ENCODE assay signal across 1 cellular context in the genomic region with DNA sequence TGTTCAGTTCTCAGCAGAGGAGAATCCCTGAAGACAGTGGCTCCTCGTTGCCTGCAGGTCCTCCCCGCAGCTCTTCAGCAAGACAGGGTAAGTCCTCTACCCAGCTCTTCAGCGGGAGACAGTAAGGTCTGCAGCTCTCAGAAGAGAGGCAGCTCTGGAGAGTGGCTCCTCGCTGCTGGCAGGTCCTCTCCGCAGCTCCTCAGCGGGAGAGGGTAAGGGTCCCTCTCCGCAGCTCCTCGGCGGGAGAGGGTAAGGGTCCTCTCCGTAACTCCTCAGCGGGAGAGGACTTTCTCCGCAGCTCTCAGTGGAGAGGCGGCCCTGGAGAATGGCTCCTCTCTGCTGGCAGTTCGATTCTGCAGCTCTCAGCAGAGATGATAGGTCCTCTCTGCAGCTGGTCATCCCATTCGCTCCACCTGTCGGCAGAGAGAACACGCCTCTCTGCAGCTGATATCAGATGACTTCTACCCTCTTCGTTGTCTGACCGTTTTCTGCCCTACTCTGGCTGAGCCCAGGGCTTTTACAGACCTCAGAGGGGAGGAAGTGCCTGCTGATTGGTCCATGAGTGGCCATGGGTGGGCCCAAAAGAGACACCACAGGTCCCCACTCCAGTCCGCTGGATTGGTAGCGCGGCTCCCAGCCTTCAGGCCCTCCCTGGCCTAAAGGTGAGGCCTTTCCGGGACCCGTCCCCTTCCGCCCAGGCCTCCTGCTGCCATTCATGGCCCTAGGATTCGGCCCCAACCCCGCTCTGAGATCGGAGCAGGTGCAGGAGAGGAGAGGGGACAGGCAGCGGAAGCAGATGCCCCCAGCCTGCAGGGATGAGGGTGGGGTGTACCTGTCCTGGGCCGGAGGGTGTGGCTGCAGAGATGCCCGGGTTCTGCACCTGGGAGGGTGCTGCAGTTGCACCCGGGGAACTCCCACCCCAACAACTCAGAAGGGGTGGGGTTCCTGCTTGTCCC.
A peak's percentile ranks its signal among the peaks of the same experiment; 100 is the strongest.
TF ChIP-seq lines count a peak whose summit lies in the region.

No MANE protein-coding gene starts in this region.

TF ChIP-seq in HepG2, 621 proteins besides CTCF, POLR2A, EP300 and RAD21 (continued from another document and continues in another):
- TF ChIP-seq, protein P1, sequence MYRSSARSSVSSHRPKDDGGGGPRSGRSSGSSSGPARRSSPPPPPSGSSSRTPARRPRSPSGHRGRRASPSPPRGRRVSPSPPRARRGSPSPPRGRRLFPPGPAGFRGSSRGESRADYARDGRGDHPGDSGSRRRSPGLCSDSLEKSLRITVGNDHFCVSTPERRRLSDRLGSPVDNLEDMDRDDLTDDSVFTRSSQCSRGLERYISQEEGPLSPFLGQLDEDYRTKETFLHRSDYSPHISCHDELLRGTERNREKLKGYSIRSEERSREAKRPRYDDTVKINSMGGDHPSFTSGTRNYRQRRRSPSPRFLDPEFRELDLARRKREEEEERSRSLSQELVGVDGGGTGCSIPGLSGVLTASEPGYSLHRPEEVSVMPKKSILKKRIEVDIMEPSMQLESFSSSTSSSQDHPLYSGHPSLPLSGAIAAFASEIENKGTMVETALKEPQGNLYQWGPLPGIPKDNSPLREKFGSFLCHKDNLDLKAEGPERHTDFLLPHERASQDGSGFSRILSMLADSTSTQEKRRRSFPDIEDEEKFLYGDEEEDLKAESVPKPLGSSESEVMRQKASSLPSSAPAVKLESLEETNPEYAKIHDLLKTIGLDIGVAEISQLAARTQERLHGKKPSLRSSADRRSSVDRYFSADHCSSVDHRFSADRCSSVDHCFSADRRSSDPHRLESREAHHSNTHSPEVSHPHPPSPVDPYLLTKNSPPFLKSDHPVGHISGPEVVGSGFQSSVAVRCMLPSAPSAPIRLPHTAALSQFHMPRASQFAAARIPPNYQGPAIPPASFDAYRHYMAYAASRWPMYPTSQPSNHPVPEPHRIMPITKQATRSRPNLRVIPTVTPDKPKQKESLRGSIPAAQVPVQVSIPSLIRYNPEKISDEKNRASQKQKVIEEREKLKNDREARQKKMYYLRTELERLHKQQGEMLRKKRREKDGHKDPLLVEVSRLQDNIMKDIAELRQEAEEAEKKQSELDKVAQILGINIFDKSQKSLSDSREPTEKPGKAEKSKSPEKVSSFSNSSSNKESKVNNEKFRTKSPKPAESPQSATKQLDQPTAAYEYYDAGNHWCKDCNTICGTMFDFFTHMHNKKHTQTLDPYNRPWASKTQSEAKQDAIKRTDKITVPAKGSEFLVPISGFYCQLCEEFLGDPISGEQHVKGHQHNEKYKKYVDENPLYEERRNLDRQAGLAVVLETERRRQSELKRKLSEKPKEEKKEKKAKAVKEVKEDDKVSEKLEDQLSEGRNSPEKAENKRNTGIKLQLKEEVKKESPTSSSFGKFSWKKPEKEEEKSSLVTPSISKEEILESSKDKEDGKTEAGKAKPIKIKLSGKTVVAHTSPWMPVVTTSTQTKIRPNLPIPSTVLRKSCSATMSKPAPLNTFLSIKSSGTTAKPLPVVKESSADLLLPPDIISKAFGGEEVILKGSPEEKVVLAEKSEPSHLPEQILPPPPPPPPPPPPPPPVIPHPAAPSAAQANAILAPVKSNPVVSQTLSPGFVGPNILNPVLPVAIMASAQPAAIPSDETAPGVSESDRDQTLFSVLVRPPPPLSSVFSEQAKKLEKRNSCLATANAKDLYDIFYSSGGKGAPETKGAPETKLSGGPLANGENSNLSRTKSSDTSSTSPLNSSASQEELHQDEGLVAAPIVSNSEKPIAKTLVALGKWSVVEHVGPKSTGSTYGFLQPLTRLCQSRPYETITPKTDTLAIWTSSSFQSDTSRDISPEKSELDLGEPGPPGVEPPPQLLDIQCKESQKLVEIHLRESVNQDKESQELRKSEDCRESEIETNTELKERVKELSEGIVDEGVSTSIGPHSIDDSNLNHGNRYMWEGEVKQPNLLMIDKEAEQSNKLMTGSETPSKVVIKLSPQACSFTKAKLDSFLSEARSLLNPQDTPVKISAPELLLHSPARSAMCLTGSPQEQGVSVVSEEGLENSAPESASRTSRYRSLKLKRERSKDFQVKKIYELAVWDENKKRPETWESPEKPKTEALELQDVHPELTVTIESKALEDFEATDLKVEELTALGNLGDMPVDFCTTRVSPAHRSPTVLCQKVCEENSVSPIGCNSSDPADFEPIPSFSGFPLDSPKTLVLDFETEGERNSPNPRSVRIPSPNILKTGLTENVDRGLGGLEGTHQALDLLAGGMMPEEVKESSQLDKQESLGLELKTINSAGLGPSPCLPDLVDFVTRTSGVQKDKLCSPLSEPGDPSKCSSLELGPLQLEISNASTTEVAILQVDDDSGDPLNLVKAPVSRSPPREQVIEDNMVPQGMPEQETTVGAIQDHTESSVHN (CRISPR knock-in tag; IDR thresholded peaks at IDR 0.05) = no peak
- TF ChIP-seq, protein P2, sequence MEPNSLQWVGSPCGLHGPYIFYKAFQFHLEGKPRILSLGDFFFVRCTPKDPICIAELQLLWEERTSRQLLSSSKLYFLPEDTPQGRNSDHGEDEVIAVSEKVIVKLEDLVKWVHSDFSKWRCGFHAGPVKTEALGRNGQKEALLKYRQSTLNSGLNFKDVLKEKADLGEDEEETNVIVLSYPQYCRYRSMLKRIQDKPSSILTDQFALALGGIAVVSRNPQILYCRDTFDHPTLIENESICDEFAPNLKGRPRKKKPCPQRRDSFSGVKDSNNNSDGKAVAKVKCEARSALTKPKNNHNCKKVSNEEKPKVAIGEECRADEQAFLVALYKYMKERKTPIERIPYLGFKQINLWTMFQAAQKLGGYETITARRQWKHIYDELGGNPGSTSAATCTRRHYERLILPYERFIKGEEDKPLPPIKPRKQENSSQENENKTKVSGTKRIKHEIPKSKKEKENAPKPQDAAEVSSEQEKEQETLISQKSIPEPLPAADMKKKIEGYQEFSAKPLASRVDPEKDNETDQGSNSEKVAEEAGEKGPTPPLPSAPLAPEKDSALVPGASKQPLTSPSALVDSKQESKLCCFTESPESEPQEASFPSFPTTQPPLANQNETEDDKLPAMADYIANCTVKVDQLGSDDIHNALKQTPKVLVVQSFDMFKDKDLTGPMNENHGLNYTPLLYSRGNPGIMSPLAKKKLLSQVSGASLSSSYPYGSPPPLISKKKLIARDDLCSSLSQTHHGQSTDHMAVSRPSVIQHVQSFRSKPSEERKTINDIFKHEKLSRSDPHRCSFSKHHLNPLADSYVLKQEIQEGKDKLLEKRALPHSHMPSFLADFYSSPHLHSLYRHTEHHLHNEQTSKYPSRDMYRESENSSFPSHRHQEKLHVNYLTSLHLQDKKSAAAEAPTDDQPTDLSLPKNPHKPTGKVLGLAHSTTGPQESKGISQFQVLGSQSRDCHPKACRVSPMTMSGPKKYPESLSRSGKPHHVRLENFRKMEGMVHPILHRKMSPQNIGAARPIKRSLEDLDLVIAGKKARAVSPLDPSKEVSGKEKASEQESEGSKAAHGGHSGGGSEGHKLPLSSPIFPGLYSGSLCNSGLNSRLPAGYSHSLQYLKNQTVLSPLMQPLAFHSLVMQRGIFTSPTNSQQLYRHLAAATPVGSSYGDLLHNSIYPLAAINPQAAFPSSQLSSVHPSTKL (CRISPR knock-in tag; IDR thresholded peaks at IDR 0.05) = peak; percentile 58
- TF ChIP-seq SIN3A (IDR thresholded peaks at IDR 0.05; ENCODE audit: borderline replicate concordance, low read depth, low read length) = peak; percentile 57; the same call in 1 of the 2 replicates
- TF ChIP-seq ZNF367 (CRISPR knock-in tag; IDR thresholded peaks at IDR 0.05; ENCODE audit: borderline replicate concordance) = no peak
- TF ChIP-seq, protein P3, sequence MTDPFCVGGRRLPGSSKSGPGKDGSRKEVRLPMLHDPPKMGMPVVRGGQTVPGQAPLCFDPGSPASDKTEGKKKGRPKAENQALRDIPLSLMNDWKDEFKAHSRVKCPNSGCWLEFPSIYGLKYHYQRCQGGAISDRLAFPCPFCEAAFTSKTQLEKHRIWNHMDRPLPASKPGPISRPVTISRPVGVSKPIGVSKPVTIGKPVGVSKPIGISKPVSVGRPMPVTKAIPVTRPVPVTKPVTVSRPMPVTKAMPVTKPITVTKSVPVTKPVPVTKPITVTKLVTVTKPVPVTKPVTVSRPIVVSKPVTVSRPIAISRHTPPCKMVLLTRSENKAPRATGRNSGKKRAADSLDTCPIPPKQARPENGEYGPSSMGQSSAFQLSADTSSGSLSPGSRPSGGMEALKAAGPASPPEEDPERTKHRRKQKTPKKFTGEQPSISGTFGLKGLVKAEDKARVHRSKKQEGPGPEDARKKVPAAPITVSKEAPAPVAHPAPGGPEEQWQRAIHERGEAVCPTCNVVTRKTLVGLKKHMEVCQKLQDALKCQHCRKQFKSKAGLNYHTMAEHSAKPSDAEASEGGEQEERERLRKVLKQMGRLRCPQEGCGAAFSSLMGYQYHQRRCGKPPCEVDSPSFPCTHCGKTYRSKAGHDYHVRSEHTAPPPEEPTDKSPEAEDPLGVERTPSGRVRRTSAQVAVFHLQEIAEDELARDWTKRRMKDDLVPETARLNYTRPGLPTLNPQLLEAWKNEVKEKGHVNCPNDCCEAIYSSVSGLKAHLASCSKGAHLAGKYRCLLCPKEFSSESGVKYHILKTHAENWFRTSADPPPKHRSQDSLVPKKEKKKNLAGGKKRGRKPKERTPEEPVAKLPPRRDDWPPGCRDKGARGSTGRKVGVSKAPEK (CRISPR knock-in tag; IDR thresholded peaks at IDR 0.05; ENCODE audit: borderline replicate concordance) = no peak; the same call in 1 of the 2 replicates
- TF ChIP-seq, protein P4, sequence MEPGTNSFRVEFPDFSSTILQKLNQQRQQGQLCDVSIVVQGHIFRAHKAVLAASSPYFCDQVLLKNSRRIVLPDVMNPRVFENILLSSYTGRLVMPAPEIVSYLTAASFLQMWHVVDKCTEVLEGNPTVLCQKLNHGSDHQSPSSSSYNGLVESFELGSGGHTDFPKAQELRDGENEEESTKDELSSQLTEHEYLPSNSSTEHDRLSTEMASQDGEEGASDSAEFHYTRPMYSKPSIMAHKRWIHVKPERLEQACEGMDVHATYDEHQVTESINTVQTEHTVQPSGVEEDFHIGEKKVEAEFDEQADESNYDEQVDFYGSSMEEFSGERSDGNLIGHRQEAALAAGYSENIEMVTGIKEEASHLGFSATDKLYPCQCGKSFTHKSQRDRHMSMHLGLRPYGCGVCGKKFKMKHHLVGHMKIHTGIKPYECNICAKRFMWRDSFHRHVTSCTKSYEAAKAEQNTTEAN (CRISPR knock-in tag; conservative IDR thresholded peaks at IDR 0.05) = no peak
- 0 out of 2 replicates have a peak, but pooled peaks have one; percentile 51 for TF ChIP-seq CC2D1A (CRISPR knock-in tag; IDR thresholded peaks at IDR 0.05)
- TF ChIP-seq RELA (CRISPR knock-in tag; IDR thresholded peaks at IDR 0.05) = no peak
- no peak for TF ChIP-seq ZNF746 (CRISPR knock-in tag; IDR thresholded peaks at IDR 0.05)
- peak; percentile 91 for TF ChIP-seq ZFX (CRISPR knock-in tag; IDR thresholded peaks at IDR 0.05; ENCODE audit: low read depth)
- TF ChIP-seq, protein P5, sequence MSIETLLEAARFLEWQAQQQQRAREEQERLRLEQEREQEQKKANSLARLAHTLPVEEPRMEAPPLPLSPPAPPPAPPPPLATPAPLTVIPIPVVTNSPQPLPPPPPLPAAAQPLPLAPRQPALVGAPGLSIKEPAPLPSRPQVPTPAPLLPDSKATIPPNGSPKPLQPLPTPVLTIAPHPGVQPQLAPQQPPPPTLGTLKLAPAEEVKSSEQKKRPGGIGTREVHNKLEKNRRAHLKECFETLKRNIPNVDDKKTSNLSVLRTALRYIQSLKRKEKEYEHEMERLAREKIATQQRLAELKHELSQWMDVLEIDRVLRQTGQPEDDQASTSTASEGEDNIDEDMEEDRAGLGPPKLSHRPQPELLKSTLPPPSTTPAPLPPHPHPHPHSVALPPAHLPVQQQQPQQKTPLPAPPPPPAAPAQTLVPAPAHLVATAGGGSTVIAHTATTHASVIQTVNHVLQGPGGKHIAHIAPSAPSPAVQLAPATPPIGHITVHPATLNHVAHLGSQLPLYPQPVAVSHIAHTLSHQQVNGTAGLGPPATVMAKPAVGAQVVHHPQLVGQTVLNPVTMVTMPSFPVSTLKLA (IDR thresholded peaks at IDR 0.05) = no peak
- peak; percentile 66; the same call in 1 of the 2 replicates for TF ChIP-seq ZNF841 (CRISPR knock-in tag; IDR thresholded peaks at IDR 0.05; ENCODE audit: borderline replicate concordance)
- peak; percentile 23; the same call in 1 of the 3 replicates for TF ChIP-seq MXI1 (IDR thresholded peaks at IDR 0.05; ENCODE audit: borderline replicate concordance, low read depth, low read length)
- TF ChIP-seq, protein P6, sequence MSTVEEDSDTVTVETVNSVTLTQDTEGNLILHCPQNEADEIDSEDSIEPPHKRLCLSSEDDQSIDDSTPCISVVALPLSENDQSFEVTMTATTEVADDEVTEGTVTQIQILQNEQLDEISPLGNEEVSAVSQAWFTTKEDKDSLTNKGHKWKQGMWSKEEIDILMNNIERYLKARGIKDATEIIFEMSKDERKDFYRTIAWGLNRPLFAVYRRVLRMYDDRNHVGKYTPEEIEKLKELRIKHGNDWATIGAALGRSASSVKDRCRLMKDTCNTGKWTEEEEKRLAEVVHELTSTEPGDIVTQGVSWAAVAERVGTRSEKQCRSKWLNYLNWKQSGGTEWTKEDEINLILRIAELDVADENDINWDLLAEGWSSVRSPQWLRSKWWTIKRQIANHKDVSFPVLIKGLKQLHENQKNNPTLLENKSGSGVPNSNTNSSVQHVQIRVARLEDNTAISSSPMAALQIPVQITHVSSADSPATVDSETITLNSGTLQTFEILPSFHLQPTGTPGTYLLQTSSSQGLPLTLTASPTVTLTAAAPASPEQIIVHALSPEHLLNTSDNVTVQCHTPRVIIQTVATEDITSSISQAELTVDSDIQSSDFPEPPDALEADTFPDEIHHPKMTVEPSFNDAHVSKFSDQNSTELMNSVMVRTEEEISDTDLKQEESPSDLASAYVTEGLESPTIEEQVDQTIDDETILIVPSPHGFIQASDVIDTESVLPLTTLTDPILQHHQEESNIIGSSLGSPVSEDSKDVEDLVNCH (CRISPR knock-in tag; IDR thresholded peaks at IDR 0.05) = no peak
- 0 out of 2 replicates have a peak, but pooled peaks have one; percentile 57 for TF ChIP-seq ZNF598 (CRISPR knock-in tag; IDR thresholded peaks at IDR 0.05; ENCODE audit: borderline replicate concordance)
- TF ChIP-seq, protein P7, sequence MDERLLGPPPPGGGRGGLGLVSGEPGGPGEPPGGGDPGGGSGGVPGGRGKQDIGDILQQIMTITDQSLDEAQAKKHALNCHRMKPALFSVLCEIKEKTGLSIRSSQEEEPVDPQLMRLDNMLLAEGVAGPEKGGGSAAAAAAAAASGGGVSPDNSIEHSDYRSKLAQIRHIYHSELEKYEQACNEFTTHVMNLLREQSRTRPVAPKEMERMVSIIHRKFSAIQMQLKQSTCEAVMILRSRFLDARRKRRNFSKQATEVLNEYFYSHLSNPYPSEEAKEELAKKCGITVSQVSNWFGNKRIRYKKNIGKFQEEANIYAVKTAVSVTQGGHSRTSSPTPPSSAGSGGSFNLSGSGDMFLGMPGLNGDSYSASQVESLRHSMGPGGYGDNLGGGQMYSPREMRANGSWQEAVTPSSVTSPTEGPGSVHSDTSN (CRISPR knock-in tag; IDR thresholded peaks at IDR 0.05) = no peak
- no peak for TF ChIP-seq ZNF496 (CRISPR knock-in tag; IDR thresholded peaks at IDR 0.05; ENCODE audit: insufficient replicate concordance)
- TF ChIP-seq ZNF460 (CRISPR knock-in tag; IDR thresholded peaks at IDR 0.05; ENCODE audit: borderline replicate concordance) = no peak
